ENCODE assay signal across 2 cellular contexts in the genomic region with DNA sequence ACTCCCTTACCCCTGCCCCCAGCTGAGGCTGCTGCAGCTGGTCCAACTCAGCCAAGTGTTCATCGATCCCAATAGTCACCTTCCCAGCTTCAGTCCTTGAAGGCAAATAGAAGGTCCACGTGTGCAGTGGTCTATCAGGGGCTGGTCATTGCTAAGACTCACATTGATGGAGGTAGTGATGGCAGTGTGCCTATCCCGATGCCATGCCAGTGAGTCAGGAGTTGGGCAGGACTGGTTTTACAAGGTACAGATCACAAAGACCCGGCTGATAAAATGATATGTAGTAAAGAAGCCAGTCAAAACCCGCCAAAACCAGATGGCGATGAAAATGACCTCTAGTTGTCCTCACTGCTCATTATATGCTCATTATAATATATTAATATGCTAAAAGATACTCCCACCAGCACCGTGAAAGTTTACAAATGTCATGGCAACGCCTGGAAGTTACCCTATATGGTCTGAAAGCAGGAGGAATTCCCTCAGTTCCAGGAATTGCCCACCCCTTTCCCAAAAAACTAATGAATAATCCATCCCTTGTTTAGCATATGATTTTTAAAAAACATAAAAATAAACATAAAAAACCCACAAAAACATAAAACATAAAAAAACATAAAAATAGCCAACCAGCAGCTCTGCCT.
TF ChIP-seq lines count a peak whose summit lies in the region.

No MANE protein-coding gene starts in this region.

TF ChIP-seq in GM23338, 12 proteins besides CTCF, POLR2A, EP300 and RAD21:
- no peak for TF ChIP-seq EZH2 (IDR thresholded peaks at IDR 0.05; ENCODE audit: low read depth, unreplicated experiment)
- no peak for TF ChIP-seq NANOG (IDR thresholded peaks at IDR 0.05; ENCODE audit: borderline replicate concordance)
- TF ChIP-seq, protein P1, sequence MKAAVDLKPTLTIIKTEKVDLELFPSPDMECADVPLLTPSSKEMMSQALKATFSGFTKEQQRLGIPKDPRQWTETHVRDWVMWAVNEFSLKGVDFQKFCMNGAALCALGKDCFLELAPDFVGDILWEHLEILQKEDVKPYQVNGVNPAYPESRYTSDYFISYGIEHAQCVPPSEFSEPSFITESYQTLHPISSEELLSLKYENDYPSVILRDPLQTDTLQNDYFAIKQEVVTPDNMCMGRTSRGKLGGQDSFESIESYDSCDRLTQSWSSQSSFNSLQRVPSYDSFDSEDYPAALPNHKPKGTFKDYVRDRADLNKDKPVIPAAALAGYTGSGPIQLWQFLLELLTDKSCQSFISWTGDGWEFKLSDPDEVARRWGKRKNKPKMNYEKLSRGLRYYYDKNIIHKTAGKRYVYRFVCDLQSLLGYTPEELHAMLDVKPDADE (IDR thresholded peaks at IDR 0.05) = no peak
- TF ChIP-seq CREB1 (CRISPR knock-in tag; IDR thresholded peaks at IDR 0.05; ENCODE audit: low read depth) = no peak
- TF ChIP-seq ZNF114 (CRISPR knock-in tag; IDR thresholded peaks at IDR 0.05) = no peak
- no peak for TF ChIP-seq EZH2phosphoT487 (IDR thresholded peaks at IDR 0.05; ENCODE audit: unreplicated experiment)
TF ChIP-seq in GM23338: peak in this region for 0.

TF ChIP-seq in H1, 55 proteins besides CTCF, POLR2A, EP300 and RAD21:
- TF ChIP-seq SAP30 (IDR thresholded peaks at IDR 0.05; ENCODE audit: insufficient read depth, insufficient replicate concordance, low read length) = no peak
- peak; percentile 31; the same call in 1 of the 2 replicates for TF ChIP-seq SRF (IDR thresholded peaks at IDR 0.05; ENCODE audit: low read depth, low read length)
